8 cellular contexts compared by ENCODE assay signal in the genomic region with DNA sequence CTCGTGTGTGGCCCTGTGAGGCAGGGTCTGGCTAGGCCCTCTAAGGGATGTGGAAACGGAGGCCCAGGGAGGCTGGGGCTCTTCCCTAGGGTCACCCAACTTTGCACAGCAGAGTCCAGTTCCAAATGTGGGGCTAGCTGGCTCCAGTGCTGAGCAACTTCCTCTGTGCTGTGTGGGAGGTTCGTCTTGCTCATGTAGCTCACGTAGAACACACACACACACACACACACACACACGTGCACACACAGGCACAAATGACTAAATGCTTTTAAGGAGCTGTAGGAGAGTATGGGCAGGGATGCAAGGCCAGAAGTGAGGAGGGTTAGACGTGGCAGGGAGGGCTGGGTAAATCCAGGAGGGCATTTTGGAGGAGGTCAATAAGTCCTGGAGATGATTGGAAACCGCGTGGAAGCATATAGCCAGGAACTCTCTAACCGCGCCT.
A peak's percentile ranks its signal among the peaks of the same experiment; 100 is the strongest.
DNase-seq lines count a peak whose midpoint lies in the region; ATAC-seq, FAIRE-seq and TF ChIP-seq lines count a peak whose summit lies in the region.

No MANE protein-coding gene starts in this region.

- H3K36me3 Mint-ChIP-seq in activated naive CD4-positive, alpha-beta T cell treated with anti-CD3 and anti-CD28 coated beads, Interleukin-2, amount 50 U/mL, for 24 hours = no peaks in the 10 kb centered on the region
- H3K36me3 Mint-ChIP-seq in nephron (ENCODE audit: low read depth) = no peaks in the 10 kb centered on the region

- H3K4me3 Mint-ChIP-seq in activated naive CD4-positive, alpha-beta T cell treated with anti-CD3 and anti-CD28 coated beads, Interleukin-2, amount 50 U/mL, for 24 hours = no peak overlapping the region
- H3K4me3 Mint-ChIP-seq in nephron = peak overlapping the region in 1 of 3 experiments; percentile 1

- TF ChIP-seq CTCF in nephron (IDR thresholded peaks at IDR 0.05; ENCODE audit: unreplicated experiment in 3 of 3) = no peak

- peak; percentile 3 for ATAC-seq in HG03342 (IDR thresholded peaks at IDR 0.05; ENCODE audit: unreplicated experiment)
- no peak for ATAC-seq in HG02981 (IDR thresholded peaks at IDR 0.05; ENCODE audit: unreplicated experiment)

- TF ChIP-seq POLR2A in GM12891 (IDR thresholded peaks at IDR 0.05; ENCODE audit: low read depth, low read length) = no peak

- peak; percentile 98 for FAIRE-seq in GM12891 (lab: Jason Lieb, UNC)

- H3K27ac Mint-ChIP-seq in activated naive CD4-positive, alpha-beta T cell treated with anti-CD3 and anti-CD28 coated beads, Interleukin-2, amount 50 U/mL, for 24 hours = peak overlapping the region; percentile 53
- H3K27ac Mint-ChIP-seq in nephron = peak overlapping the region in 2 of 3 experiments; percentile 5 to 70

- H3K4me1 Mint-ChIP-seq in activated naive CD4-positive, alpha-beta T cell treated with anti-CD3 and anti-CD28 coated beads, Interleukin-2, amount 50 U/mL, for 24 hours = peaks cover 29% of the 10 kb centered on the region
- peaks cover 37% of the 10 kb centered on the region for H3K4me1 Mint-ChIP-seq in nephron

- H3K9me3 Mint-ChIP-seq in activated naive CD4-positive, alpha-beta T cell treated with anti-CD3 and anti-CD28 coated beads, Interleukin-2, amount 50 U/mL, for 24 hours = no peaks in the 10 kb centered on the region
- no peaks in the 10 kb centered on the region for H3K9me3 Mint-ChIP-seq in nephron

- H3K27me3 Mint-ChIP-seq in activated naive CD4-positive, alpha-beta T cell treated with anti-CD3 and anti-CD28 coated beads, Interleukin-2, amount 50 U/mL, for 24 hours = no peaks in the 10 kb centered on the region
- peaks cover 23% of the 10 kb centered on the region for H3K27me3 Mint-ChIP-seq in nephron (ENCODE audit: low read depth)

- DNase-seq in GM12891 (ENCODE audit: insufficient read length, low spot score) (peak; percentile 62), DMS 273 treated with DMSO at 0.1 percent for 48 hours (lab: John Stamatoyannopoulos, UW) (no peak), NCI-H1930 (lab: John Stamatoyannopoulos, UW) (no peak), HuH-7.5 (ENCODE audit: low spot score) (no peak)

TF ChIP-seq in GM12891, 5 proteins besides CTCF, POLR2A, EP300 and RAD21:
- TF ChIP-seq SPI1 (IDR thresholded peaks at IDR 0.05; ENCODE audit: low read depth, low read length) = peak; percentile 42
- TF ChIP-seq POU2F2 (IDR thresholded peaks at IDR 0.05; ENCODE audit: low read depth, low read length) = no peak
TF ChIP-seq in GM12891: peak in this region for 1.
